26 cellular contexts compared by ENCODE assay signal in the genomic region with DNA sequence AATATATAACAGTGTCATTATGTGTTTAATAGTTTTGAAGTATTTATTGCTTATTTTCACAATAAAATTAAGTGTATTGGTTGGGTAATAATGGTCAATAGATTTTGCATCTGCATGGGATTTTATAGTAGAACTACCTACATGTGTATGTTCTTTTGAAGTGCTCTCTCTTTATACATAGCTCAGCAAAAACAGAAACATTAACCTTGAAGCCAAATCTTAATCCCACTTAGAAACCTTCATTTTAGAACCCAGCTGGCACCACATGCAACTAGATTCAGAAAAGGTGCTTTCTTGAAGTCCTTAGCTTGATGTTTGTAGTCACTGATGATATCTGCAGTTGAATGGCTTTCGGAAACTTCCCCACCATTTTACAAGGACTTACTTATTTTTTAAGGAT. TPM values are rescaled to one million over a fixed set of nuclear protein-coding genes. Genes with fewer than 3 reads are reported as not detected.
DNase-seq lines count a peak whose midpoint lies in the region; ATAC-seq and TF ChIP-seq lines count a peak whose summit lies in the region.
"Had no signal": no experiment of that assay in that cellular context is flagged by ENCODE, and none has a peak within 500 bp of the region (broad histone marks: within the 10 kb centered on the region; RNA-seq: fewer than 3 reads in every experiment).

No MANE protein-coding gene starts in this region.

- DNase-seq in NCI-H1105 treated with DMSO at 0.1 percent for 48 hours (lab: John Stamatoyannopoulos, UW) (peak; percentile 24), NCI-H1105 (lab: John Stamatoyannopoulos, UW) (no peak), dorsolateral prefrontal cortex (no peak), mucosa of descending colon (no peak), A673 (ENCODE audit: low spot score) (no peak)
- DNase-seq: activated CD4-positive, alpha-beta memory T cell treated with anti-CD3 and anti-CD28 coated beads for 36 hours; activated naive CD4-positive, alpha-beta T cell; activated naive CD8-positive, alpha-beta T cell treated with anti-CD3 and anti-CD28 coated beads, Interleukin-2, amount 50 U/mL, for 24 hours; Caco-2; DMS53; islet precursor cell; left ventricle myocardium inferior; naive thymus-derived CD4-positive, alpha-beta T cell; NCI-H187; NK-92 treated with Interleukin-12 subunit alpha and Interleukin-12 subunit beta, amount 100 ng/mL, for 24 hours; PC-9; SHP77; stimulated activated CD4-positive, alpha-beta T cell treated with anti-CD3 and anti-CD28 coated beads, Interleukin-15, amount 100 ng/mL, for 24 hours; T-helper 2 cell had no signal

- H3K27ac ChIP-seq in dorsolateral prefrontal cortex (peak overlapping the region; percentile 52 to 100 (median 98)), muscle layer of duodenum (ENCODE audit: low read length) (peak overlapping the region; percentile 40), temporal lobe (ENCODE audit: low read depth, low read length) (peak overlapping the region; percentile 72), A673 (ENCODE audit: low read depth, low read length, poor library complexity, severe bottlenecking) (no peak overlapping the region)
- H3K27ac ChIP-seq: 22Rv1 had no signal

- ATAC-seq in mucosa of descending colon = no peak
- no peak for ATAC-seq in GM21825 (IDR thresholded peaks at IDR 0.05; ENCODE audit: unreplicated experiment)
- ATAC-seq: activated CD4-positive, CD25-positive, alpha-beta regulatory T cell treated with anti-CD3 and anti-CD28 coated beads, Interleukin-2, amount 50 U/mL, for 24 hours; activated naive CD8-positive, alpha-beta T cell treated with anti-CD3 and anti-CD28 coated beads, Interleukin-2, amount 50 U/mL, for 24 hours; HCT116; naive thymus-derived CD4-positive, alpha-beta T cell; stimulated activated effector memory CD8-positive, alpha-beta T cell treated with anti-CD3 and anti-CD28 coated beads, Interleukin-12 subunit alpha, Interleukin-12 subunit beta, amount 100 ng/mL, for 72 hours had no signal

- no peaks in the 10 kb centered on the region for H3K27me3 ChIP-seq in dorsolateral prefrontal cortex
- H3K27me3 ChIP-seq in muscle layer of duodenum (ENCODE audit: low read depth, low read length) = no peaks in the 10 kb centered on the region
- H3K27me3 ChIP-seq in A673 (replicated peaks; ENCODE audit: insufficient read depth, low read depth, low read length, poor library complexity) = no peaks in the 10 kb centered on the region

- peaks cover 0 to 68% of the 10 kb centered on the region in 2 donors for H3K4me1 ChIP-seq in muscle layer of duodenum (ENCODE audit: control insufficient read depth in 1 of 2, insufficient read depth in 2 of 2, low read length in 2 of 2)
- H3K4me1 ChIP-seq in mucosa of descending colon (ENCODE audit: low read depth) = no peaks in the 10 kb centered on the region
- peaks cover 7% of the 10 kb centered on the region for H3K4me1 ChIP-seq in A673 (ENCODE audit: insufficient read depth, low read length, poor library complexity, severe bottlenecking)

- intact Hi-C loops in dorsolateral prefrontal cortex (cut with DNase I) = loop anchor here (5.0 to 10.0 kb wide), 3 partner anchors 41 to 383 kb away; a partner anchor contains a TSS
- intact Hi-C loops in mucosa of descending colon (cut with DNase I, micrococcal nuclease) = no loop called here
- intact Hi-C loops in A673 (cut with micrococcal nuclease; ENCODE audit: unreplicated experiment) = no loop called here

- H3K9me3 ChIP-seq in muscle layer of duodenum (ENCODE audit: control insufficient read depth in 1 of 2, low read length in 2 of 2) (no peaks in the 10 kb centered on the region), mucosa of descending colon (no peaks in the 10 kb centered on the region), A673 (ENCODE audit: low read depth, low read length, poor library complexity, severe bottlenecking) (no peaks in the 10 kb centered on the region)
- H3K9me3 ChIP-seq: Caco-2, left ventricle myocardium inferior had no signal

- TF ChIP-seq CTCF in dorsolateral prefrontal cortex (IDR thresholded peaks at IDR 0.05 in 54 of 56, conservative IDR thresholded peaks at IDR 0.05 in 2 of 56; ENCODE audit: low read depth in 1 of 56, partially characterized antibody in 56 of 56) (no peak), mucosa of descending colon (IDR thresholded peaks at IDR 0.05) (no peak), A673 (conservative IDR thresholded peaks at IDR 0.05; ENCODE audit: low read depth, low read length) (no peak)

- CTCF ChIA-PET in A673 (lab: Charles Lee) = no interaction called here

- no peaks in the 10 kb centered on the region for H3K36me3 ChIP-seq in muscle layer of duodenum (ENCODE audit: control insufficient read depth in 1 of 2, insufficient read depth in 2 of 2, low read length in 2 of 2)
- H3K36me3 ChIP-seq in mucosa of descending colon (ENCODE audit: low read depth) = no peaks in the 10 kb centered on the region
- H3K36me3 ChIP-seq in A673 (ENCODE audit: insufficient read depth, low read length, poor library complexity, severe bottlenecking) = no peaks in the 10 kb centered on the region
- H3K36me3 ChIP-seq: left ventricle myocardium inferior had no signal

- H3K4me3 ChIP-seq in dorsolateral prefrontal cortex (peak overlapping the region; percentile 57 to 93 (median 75)), muscle layer of duodenum (ENCODE audit: low read depth in 1 of 2, low read length in 2 of 2) (peak overlapping the region; percentile 8 to 70), mucosa of descending colon (no peak overlapping the region), A673 (ENCODE audit: low read depth, low read length, poor library complexity, severe bottlenecking) (no peak overlapping the region)
- H3K4me3 ChIP-seq: PC-9 had no signal

- BruUV-seq in A673 (replicated peaks; lab: Mats Ljungman, UMichigan) = no TSS peak

- POLR2A ChIA-PET in A673 (lab: Charles Lee; ENCODE audit: low non-redundant PET) = no interaction called here

RNA-seq across cellular contexts. Expression of a gene that starts 2.1 kb away (rescaled TPM):
- total RNA-seq in dorsolateral prefrontal cortex (100 to 1,000 TPM in 47 of 120 experiments, 10 to 100 TPM in 73; 43.3 to 151 (median 93.9) TPM), temporal lobe (34.7 TPM), mucosa of descending colon (10 to 100 TPM in 1 of 3 donors, 1 to 10 TPM in 2; 1.1 to 11.6 (median 1.7) TPM), A673 (2021) (0.11 and 0.35 TPM in 2 replicates)
- total RNA-seq: naive thymus-derived CD4-positive, alpha-beta T cell had no signal

Comparison
In these comparisons a context has a peak if more than half of its experiments do, and no peak if none do; other contexts are left out.
1. H3K4me3 ChIP-seq: peak in dorsolateral prefrontal cortex (59 of 59) and muscle layer of duodenum (2 of 2); none in mucosa of descending colon (single experiment) and A673 (single experiment).
2. intact Hi-C loops: an anchor here in dorsolateral prefrontal cortex (5.0 to 10.0 kb wide); none called in mucosa of descending colon and A673.